11 cellular contexts compared by ENCODE assay signal in genomic region chr12:1911598-1912575, GRCh38. TPM values are rescaled to one million over a fixed set of nuclear protein-coding genes. Genes with fewer than 3 reads are reported as not detected.
A peak's percentile ranks its signal among the peaks of the same experiment; 100 is the strongest.
DNase-seq lines count a peak whose midpoint lies in the region; ATAC-seq and TF ChIP-seq lines count a peak whose summit lies in the region.
"Had no signal": no experiment of that assay in that cellular context is flagged by ENCODE, and none has a peak within 500 bp of the region (broad histone marks: within the 10 kb centered on the region; RNA-seq: fewer than 3 reads in every experiment).

No MANE protein-coding gene starts in this region.

- H3K9ac ChIP-seq in mesendoderm (ENCODE audit: low read length): no peak overlapping the region

- no peaks in the 10 kb centered on the region for H3K27me3 ChIP-seq in mesendoderm (ENCODE audit: insufficient read depth, low read length, poor library complexity)

- H3K36me3 Mint-ChIP-seq in chondrocyte (ENCODE audit: low read depth): no peaks in the 10 kb centered on the region
- peaks cover 2% of the 10 kb centered on the region for H3K36me3 Mint-ChIP-seq in activated naive CD8-positive, alpha-beta T cell treated with anti-CD3 and anti-CD28 coated beads, Interleukin-2, amount 50 U/mL, for 24 hours (ENCODE audit: low read depth)

- H3K4me3 Mint-ChIP-seq in chondrocyte (ENCODE audit: unreplicated experiment): no peak overlapping the region
- no peak overlapping the region for H3K4me3 Mint-ChIP-seq in activated naive CD8-positive, alpha-beta T cell treated with anti-CD3 and anti-CD28 coated beads, Interleukin-2, amount 50 U/mL, for 24 hours

- H3K79me2 ChIP-seq in mesendoderm (ENCODE audit: control insufficient read depth, insufficient read depth, low read length): no peaks in the 10 kb centered on the region

- peaks cover 5% of the 10 kb centered on the region for H3K27me3 Mint-ChIP-seq in chondrocyte (ENCODE audit: low read depth)
- H3K27me3 Mint-ChIP-seq in activated naive CD8-positive, alpha-beta T cell treated with anti-CD3 and anti-CD28 coated beads, Interleukin-2, amount 50 U/mL, for 24 hours: peaks cover 11% of the 10 kb centered on the region

- no peak for ATAC-seq in HG02973 (IDR thresholded peaks at IDR 0.05; ENCODE audit: unreplicated experiment)
- no peak for ATAC-seq in activated naive CD8-positive, alpha-beta T cell treated with anti-CD3 and anti-CD28 coated beads, Interleukin-2, amount 50 U/mL, for 24 hours

- H3K9me3 Mint-ChIP-seq in chondrocyte (ENCODE audit: low read depth): no peaks in the 10 kb centered on the region
- H3K9me3 Mint-ChIP-seq in activated naive CD8-positive, alpha-beta T cell treated with anti-CD3 and anti-CD28 coated beads, Interleukin-2, amount 50 U/mL, for 24 hours: peaks cover 7% of the 10 kb centered on the region

- no peak overlapping the region for H3K23ac ChIP-seq in mesendoderm (ENCODE audit: low read length)

- H3K79me1 ChIP-seq in mesendoderm (ENCODE audit: low read length): no peaks in the 10 kb centered on the region

- H3K27ac ChIP-seq in mesendoderm (ENCODE audit: low read depth, low read length): no peak overlapping the region
- H3K27ac ChIP-seq: transverse colon had no signal

- no peaks in the 10 kb centered on the region for H3K4me1 Mint-ChIP-seq in chondrocyte (ENCODE audit: low read depth)
- peaks cover 20% of the 10 kb centered on the region for H3K4me1 Mint-ChIP-seq in activated naive CD8-positive, alpha-beta T cell treated with anti-CD3 and anti-CD28 coated beads, Interleukin-2, amount 50 U/mL, for 24 hours

- DNase-seq in NCI-H524 (lab: John Stamatoyannopoulos, UW) (peak; percentile 54 to 79), NCI-H524 treated with DMSO at 0.1 percent for 48 hours (lab: John Stamatoyannopoulos, UW) (no peak), chondrocyte (ENCODE audit: low spot score) (peak; percentile 81), retina (peak; percentile 6), mesendoderm (no peak)
- peak; percentile 54 for DNase-seq in Jurkat, Clone E6-1 (ENCODE audit: low read depth, low spot score)
- no peak for DNase-seq in activated naive CD8-positive, alpha-beta T cell treated with anti-CD3 and anti-CD28 coated beads, Interleukin-2, amount 50 U/mL, for 24 hours
- DNase-seq: activated naive CD4-positive, alpha-beta T cell treated with anti-CD3 and anti-CD28 coated beads, Interleukin-2, amount 50 U/mL, for 16 hours; transverse colon had no signal

- no peak overlapping the region for H2BK15ac ChIP-seq in mesendoderm (replicated peaks; ENCODE audit: low read depth)

- H3K4me3 ChIP-seq in Jurkat, Clone E6-1 (ENCODE audit: low read length): no peak overlapping the region
- no peak overlapping the region for H3K4me3 ChIP-seq in mesendoderm (ENCODE audit: low read length)
- H3K4me3 ChIP-seq: transverse colon had no signal

- no peak overlapping the region for H3K56ac ChIP-seq in mesendoderm (ENCODE audit: low read length)

- H3K4ac ChIP-seq in mesendoderm (ENCODE audit: low read depth, low read length): no peak overlapping the region

- no peak overlapping the region for H2BK5ac ChIP-seq in mesendoderm (ENCODE audit: low read length)

- H3K36me3 ChIP-seq in mesendoderm (ENCODE audit: control insufficient read depth, insufficient read depth, low read length): no peaks in the 10 kb centered on the region
- H3K36me3 ChIP-seq: transverse colon had no signal

- no peak overlapping the region for H4K5ac ChIP-seq in mesendoderm (ENCODE audit: low read length)

- no peaks in the 10 kb centered on the region for H3K4me1 ChIP-seq in mesendoderm (ENCODE audit: control insufficient read depth, low read depth, low read length)

- WGBS in mesendoderm (ENCODE audit: extremely low coverage, insufficient coverage, low lambda C conversion rate): no CpG with 5 or more reads among the region's 16 CpGs

- TF ChIP-seq CTCF in chondrocyte (IDR thresholded peaks at IDR 0.05): no peak

- H3K27ac Mint-ChIP-seq in chondrocyte (ENCODE audit: unreplicated experiment): no peak overlapping the region
- no peak overlapping the region for H3K27ac Mint-ChIP-seq in activated naive CD8-positive, alpha-beta T cell treated with anti-CD3 and anti-CD28 coated beads, Interleukin-2, amount 50 U/mL, for 24 hours

- no peak overlapping the region for H3K18ac ChIP-seq in mesendoderm (ENCODE audit: low read length)

- H2BK120ac ChIP-seq in mesendoderm (ENCODE audit: low read depth, low read length): no peak overlapping the region

- no peak overlapping the region for H2AK5ac ChIP-seq in mesendoderm (ENCODE audit: low read length)

- H3K4me2 ChIP-seq in mesendoderm (ENCODE audit: low read length): no peak overlapping the region

- H4K8ac ChIP-seq in mesendoderm (ENCODE audit: low read depth, low read length): no peak overlapping the region

RNA-seq across cellular contexts. Expression of gene CACNA2D4, which starts 6.6 kb away (rescaled TPM):
- 1.8 TPM for polyA plus RNA-seq in Jurkat, Clone E6-1 (2012; ENCODE audit: insufficient read depth, insufficient read length)
- 0.30 to 0.92 TPM in 2 of 3 replicates, not detected in the other for total RNA-seq in chondrocyte
- polyA plus RNA-seq in mesendoderm (2013, experiment 1 of 2): 0.18 TPM
- polyA plus RNA-seq in mesendoderm (2013, experiment 2 of 2): 0.13 TPM
- total RNA-seq: G401 had no signal

Comparison
In these comparisons a context has a peak if more than half of its experiments do, and no peak if none do; other contexts are left out.
1. DNase-seq: peak in NCI-H524 (2 of 2), Jurkat, Clone E6-1 (single experiment), chondrocyte (single experiment) and retina (single experiment); none in NCI-H524 treated with DMSO at 0.1 percent for 48 hours (single experiment), mesendoderm (single experiment) and activated naive CD8-positive, alpha-beta T cell treated with anti-CD3 and anti-CD28 coated beads, Interleukin-2, amount 50 U/mL, for 24 hours (single experiment).